In genomic region chr22:37187891-37188761, GRCh38 we compare ENCODE assay signal across 8 cellular contexts. TPM values are rescaled to one million over a fixed set of nuclear protein-coding genes. Genes with fewer than 3 reads are reported as not detected.
DNase-seq lines count a peak whose midpoint lies in the region; ATAC-seq, FAIRE-seq and TF ChIP-seq lines count a peak whose summit lies in the region.

C1QTNF6 (minus strand) TSS chr22:37188247; CDS start chr22:37188213, 34 bp downstream.

- peaks cover 77% of the 10 kb centered on the region for H3K4me1 Mint-ChIP-seq in activated CD8-positive, alpha-beta T cell treated with anti-CD3 and anti-CD28 coated beads, Interleukin-2, amount 10 ng/mL, durations not matched to agents 7 days and 5 days (ENCODE audit: low read depth)

- H3K27ac ChIP-seq in sigmoid colon: peak within 1 kb of the TSS; percentile 82 to 88 (median 84)

- H3K27ac Mint-ChIP-seq in activated CD8-positive, alpha-beta T cell treated with anti-CD3 and anti-CD28 coated beads, Interleukin-2, amount 10 ng/mL, durations not matched to agents 7 days and 5 days: peak within 1 kb of the TSS; percentile 75

- FAIRE-seq in GM19239 (lab: Jason Lieb, UNC): no peak

- H3K4me1 ChIP-seq in sigmoid colon: peaks cover 0 to 42% (median 29%) of the 10 kb centered on the region in 4 donors

- peak; percentile 30 for DNase-seq in HCEC 1CT
- no peak for DNase-seq in activated CD8-positive, alpha-beta T cell treated with anti-CD3 and anti-CD28 coated beads, Interleukin-2, amount 10 ng/mL, durations not matched to agents 7 days and 5 days
- DNase-seq in left ventricle myocardium superior: peak; percentile 71
- DNase-seq in sigmoid colon: peak; percentile 68
- DNase-seq in NCI-H146 (lab: John Stamatoyannopoulos, UW): no peak
- no peak for DNase-seq in NCI-H2081 (lab: John Stamatoyannopoulos, UW)
- DNase-seq in OCI-M2 (lab: John Stamatoyannopoulos, UW; ENCODE audit: unreplicated experiment): no peak
- no peak for DNase-seq in GM19239 (ENCODE audit: insufficient read length, low spot score)

- ATAC-seq in activated CD8-positive, alpha-beta T cell treated with anti-CD3 and anti-CD28 coated beads, Interleukin-2, amount 10 ng/mL, durations not matched to agents 7 days and 5 days: no peak
- ATAC-seq in left ventricle myocardium superior: peak; percentile 91

- H3K36me3 Mint-ChIP-seq in activated CD8-positive, alpha-beta T cell treated with anti-CD3 and anti-CD28 coated beads, Interleukin-2, amount 10 ng/mL, durations not matched to agents 7 days and 5 days (ENCODE audit: low read depth): peaks cover 23% of the 10 kb centered on the region

- peak within 1 kb of the TSS in 3 of 4 donors; percentile 38 to 47 (median 42) for H3K4me3 ChIP-seq in sigmoid colon

- intact Hi-C loops in left ventricle myocardium superior (cut with micrococcal nuclease) (no loop called here), sigmoid colon (cut with DNase I) (no loop called here)

- CTCF ChIA-PET in activated CD8-positive, alpha-beta T cell treated with anti-CD3 and anti-CD28 coated beads, Interleukin-2, amount 10 ng/mL, durations not matched to agents 7 days and 5 days (lab: Charles Lee): interaction anchor here (4.4 to 17.4 kb wide), 2 partner anchors 10 to 24 kb away, joined by 25 to 280 read pairs; no protein-coding TSS in a partner anchor

- H3K9me3 ChIP-seq in sigmoid colon: no peaks in the 10 kb centered on the region

- TF ChIP-seq EP300 in sigmoid colon (IDR thresholded peaks at IDR 0.05): no peak

- TF ChIP-seq POLR2A in sigmoid colon (IDR thresholded peaks at IDR 0.05): no peak

- no peak for TF ChIP-seq CTCF in sigmoid colon (IDR thresholded peaks at IDR 0.05)

- peaks cover 10% of the 10 kb centered on the region for H3K9me3 Mint-ChIP-seq in activated CD8-positive, alpha-beta T cell treated with anti-CD3 and anti-CD28 coated beads, Interleukin-2, amount 10 ng/mL, durations not matched to agents 7 days and 5 days (ENCODE audit: insufficient read depth)

- H3K27me3 ChIP-seq in sigmoid colon: no peaks in the 10 kb centered on the region

- no peaks in the 10 kb centered on the region for H3K36me3 ChIP-seq in sigmoid colon

- H3K4me3 Mint-ChIP-seq in activated CD8-positive, alpha-beta T cell treated with anti-CD3 and anti-CD28 coated beads, Interleukin-2, amount 10 ng/mL, durations not matched to agents 7 days and 5 days: peak within 1 kb of the TSS; percentile 39

- POLR2A ChIA-PET in activated CD8-positive, alpha-beta T cell treated with anti-CD3 and anti-CD28 coated beads, Interleukin-2, amount 10 ng/mL, durations not matched to agents 7 days and 5 days (lab: Charles Lee): interaction anchor here (1.1 to 2.7 kb wide), 3 partner anchors 9 to 41 kb away, joined by 3 to 11 read pairs (median 6); no protein-coding TSS in a partner anchor

- 20 to 50% methylated on average over 17 of the region's 17 CpGs for WGBS in sigmoid colon, 2 donors

- H3K27me3 Mint-ChIP-seq in activated CD8-positive, alpha-beta T cell treated with anti-CD3 and anti-CD28 coated beads, Interleukin-2, amount 10 ng/mL, durations not matched to agents 7 days and 5 days (ENCODE audit: low read depth): no peaks in the 10 kb centered on the region

RNA-seq across cellular contexts. Expression of gene C1QTNF6, which starts in this region (rescaled TPM):
- 1 to 10 TPM; 6.1 to 6.2 TPM for total RNA-seq in activated CD8-positive, alpha-beta T cell treated with anti-CD3 and anti-CD28 coated beads, Interleukin-2, amount 10 ng/mL, durations not matched to agents 7 days and 5 days
- 1.1 TPM for total RNA-seq in left ventricle myocardium superior
- 1 to 10 TPM; 1.1 to 5.5 (median 1.6) TPM for total RNA-seq in sigmoid colon
- polyA plus RNA-seq in sigmoid colon: 10 to 100 TPM in 1 of 3 donors, 1 to 10 TPM in 2; 1.8 to 12.1 (median 1.8) TPM

Comparison
In these comparisons a context has a peak if more than half of its experiments do, and no peak if none do; other contexts are left out.
1. DNase-seq: peak in HCEC 1CT (single experiment), left ventricle myocardium superior (single experiment) and sigmoid colon (single experiment); none in activated CD8-positive, alpha-beta T cell treated with anti-CD3 and anti-CD28 coated beads, Interleukin-2, amount 10 ng/mL, durations not matched to agents 7 days and 5 days (single experiment), NCI-H146 (single experiment), NCI-H2081 (0 of 2), OCI-M2 (single experiment) and GM19239 (single experiment).